ENCODE assay signal across 8 cellular contexts in genomic region chr15:65832549-65833364, GRCh38. TPM values are rescaled to one million over a fixed set of nuclear protein-coding genes. Genes with fewer than 3 reads are reported as not detected.
DNase-seq lines count a peak whose midpoint lies in the region; ATAC-seq and TF ChIP-seq lines count a peak whose summit lies in the region.

No MANE protein-coding gene starts in this region.

- H3K9me3 ChIP-seq in Karpas-422 (ENCODE audit: low read length), result no peaks in the 10 kb centered on the region

- no peak overlapping the region for H3K9ac ChIP-seq in Karpas-422 (ENCODE audit: low read length)

- H3K27ac Mint-ChIP-seq in naive B cell, result peak overlapping the region; percentile 91 to 98 (median 94)

- H3K9me3 Mint-ChIP-seq in naive B cell, result no peaks in the 10 kb centered on the region

- peaks cover 35 to 64% (median 46%) of the 10 kb centered on the region in 3 donors for H3K4me1 Mint-ChIP-seq in naive B cell

- H3K27me3 ChIP-seq in Karpas-422 (ENCODE audit: low read length), result no peaks in the 10 kb centered on the region

- no peaks in the 10 kb centered on the region for H4K20me1 ChIP-seq in Karpas-422 (ENCODE audit: insufficient read depth, low read depth, low read length)

- peaks cover 19% of the 10 kb centered on the region for H3K4me1 ChIP-seq in Karpas-422 (ENCODE audit: low read length)

- H3K79me2 ChIP-seq in Karpas-422 (ENCODE audit: low read length), result no peaks in the 10 kb centered on the region

- H3K4me3 Mint-ChIP-seq in naive B cell, result peak overlapping the region; percentile 46 to 90 (median 84)

- no peaks in the 10 kb centered on the region for H3K27me3 Mint-ChIP-seq in naive B cell

- no peaks in the 10 kb centered on the region for H3K36me3 Mint-ChIP-seq in naive B cell

- no peaks in the 10 kb centered on the region for H3K9me2 ChIP-seq in Karpas-422 (replicated peaks; ENCODE audit: insufficient read depth, low read length)

- H3K4me3 ChIP-seq in Karpas-422 (ENCODE audit: low read length) (no peak overlapping the region), fibroblast of pulmonary artery (replicated peaks; ENCODE audit: low read depth, low read length) (peak overlapping the region; percentile 23)

- DNase-seq in Daoy (ENCODE audit: low read depth), result peak; percentile 96
- no peak for DNase-seq in Karpas-422
- DNase-seq in RPMI7951 (ENCODE audit: low read depth), result peak; percentile 94
- DNase-seq in activated effector memory CD4-positive, alpha-beta T cell treated with Interleukin-2 at 50 U/mL for 16 hours, result peak; percentile 35
- peak; percentile 95 for DNase-seq in fibroblast of pulmonary artery (ENCODE audit: low read depth)
- DNase-seq in naive B cell, result peak; percentile 50
- peak; percentile 57 for DNase-seq in stimulated activated naive CD8-positive, alpha-beta T cell treated with anti-CD3 and anti-CD28 coated beads, Interleukin-15, Interleukin-2, amounts not matched to agents 100 U/mL and 50 U/mL, for 24 hours
- DNase-seq in NK-92 treated with Interleukin-12 subunit alpha and Interleukin-12 subunit beta, amount 100 ng/mL, for 24 hours (lab: John Stamatoyannopoulos, UW), result no peak

- peak overlapping the region; percentile 60; the same call in 1 of the 2 replicates for H2AFZ ChIP-seq in Karpas-422 (ENCODE audit: low read length)

- TF ChIP-seq CTCF in fibroblast of pulmonary artery (IDR thresholded peaks at IDR 0.05; ENCODE audit: low read length, missing control alignments), result peak; percentile 24

- H3K27ac ChIP-seq in Karpas-422 (ENCODE audit: low read length), result no peak overlapping the region

- H3K36me3 ChIP-seq in Karpas-422 (ENCODE audit: insufficient read depth, low read length), result no peaks in the 10 kb centered on the region

- ATAC-seq in naive B cell (ENCODE audit: low read depth in 2 of 2), result peak; percentile 80 to 83
- peak; percentile 81 for ATAC-seq in stimulated activated naive CD8-positive, alpha-beta T cell treated with anti-CD3 and anti-CD28 coated beads, Interleukin-15, Interleukin-2, amounts not matched to agents 100 U/mL and 50 U/mL, for 24 hours

- H3K4me2 ChIP-seq in Karpas-422 (ENCODE audit: low read depth, low read length, poor library complexity, severe bottlenecking), result no peak overlapping the region

RNA-seq across cellular contexts. Expression of gene RAB11A, which starts 36.5 kb away (rescaled TPM):
- 199 and 200 TPM in 2 replicates for total RNA-seq in Daoy (2014; rRNA removed; shearing (Covaris generic))
- total RNA-seq in Karpas-422 (2014; rRNA removed; shearing (Covaris generic); ENCODE audit: low replicate concordance), result 187 and 230 TPM in 2 replicates
- total RNA-seq in RPMI7951 (2014; rRNA removed; shearing (Covaris generic)), result 209 and 266 TPM in 2 replicates
- polyA plus RNA-seq in naive B cell (ENCODE audit: low read depth in 6 of 6), result 100 to 1,000 TPM; 204 to 294 (median 234) TPM

RNA-seq across cellular contexts. Expression of gene DENND4A, which starts 40.7 kb away (rescaled TPM):
- 8.6 and 20.9 TPM in 2 replicates for total RNA-seq in Daoy (2014; rRNA removed; shearing (Covaris generic))
- 34.5 and 62.4 TPM in 2 replicates for total RNA-seq in Karpas-422 (2014; rRNA removed; shearing (Covaris generic); ENCODE audit: low replicate concordance)
- total RNA-seq in RPMI7951 (2014; rRNA removed; shearing (Covaris generic)), result 11.1 and 19.0 TPM in 2 replicates
- 10 to 100 TPM; 18.3 to 38.9 (median 26.8) TPM for polyA plus RNA-seq in naive B cell (ENCODE audit: low read depth in 6 of 6)

Comparison
In these comparisons a context has a peak if more than half of its experiments do, and no peak if none do; other contexts are left out.
1. DNase-seq: peak in Daoy (single experiment), RPMI7951 (single experiment), activated effector memory CD4-positive, alpha-beta T cell treated with Interleukin-2 at 50 U/mL for 16 hours (single experiment), fibroblast of pulmonary artery (single experiment), naive B cell (single experiment) and stimulated activated naive CD8-positive, alpha-beta T cell treated with anti-CD3 and anti-CD28 coated beads, Interleukin-15, Interleukin-2, amounts not matched to agents 100 U/mL and 50 U/mL, for 24 hours (single experiment); none in Karpas-422 (single experiment) and NK-92 treated with Interleukin-12 subunit alpha and Interleukin-12 subunit beta, amount 100 ng/mL, for 24 hours (single experiment).